15 cellular contexts compared by ENCODE assay signal in genomic region chr1:28266920-28267322, GRCh38. TPM values are rescaled to one million over a fixed set of nuclear protein-coding genes. Genes with fewer than 3 reads are reported as not detected.
A peak's percentile ranks its signal among the peaks of the same experiment; 100 is the strongest.
DNase-seq lines count a peak whose midpoint lies in the region; ATAC-seq and TF ChIP-seq lines count a peak whose summit lies in the region.
"Had no signal": no experiment of that assay in that cellular context is flagged by ENCODE, and none has a peak within 500 bp of the region (broad histone marks: within the 10 kb centered on the region; RNA-seq: fewer than 3 reads in every experiment).

No MANE protein-coding gene starts in this region.

- ATAC-seq in left cardiac atrium: peak; percentile 55 to 60
- peak; percentile 14 for ATAC-seq in left lung
- ATAC-seq in upper lobe of right lung: peak; percentile 22
- no peak for ATAC-seq in activated naive CD4-positive, alpha-beta T cell treated with anti-CD3 and anti-CD28 coated beads, Interleukin-2, amount 50 U/mL, for 72 hours
- ATAC-seq in HG03571 (IDR thresholded peaks at IDR 0.05; ENCODE audit: unreplicated experiment): no peak
- ATAC-seq: stimulated activated naive B cell treated with anti-CD40 and anti-IgM and Interleukin-4, amounts not matched to agents 10 μg/mL and 1 μg/mL and 100 μg/mL, for 72 hours had no signal

- intact Hi-C loops in left cardiac atrium (cut with DNase I): loop anchor here in 1 of 2 donors (10.0 kb wide), 1 partner anchor 48 kb away; no protein-coding TSS in a partner anchor
- intact Hi-C loops in left lung (cut with DNase I): loop anchor here in 1 of 2 donors (10.0 kb wide), 1 partner anchor 58 kb away; the partner anchor contains the start of gene MED18
- intact Hi-C loops in upper lobe of right lung (cut with DNase I): no loop called here

- H3K27ac ChIP-seq in right atrium auricular region: no peak overlapping the region
- no peak overlapping the region for H3K27ac ChIP-seq in left lung
- H3K27ac ChIP-seq in upper lobe of right lung: no peak overlapping the region
- H3K27ac ChIP-seq: coronary artery had no signal

- DNase-seq in left cardiac atrium (no peak), right atrium auricular region (ENCODE audit: low spot score) (no peak), left lung (no peak), upper lobe of right lung (no peak)
- DNase-seq in activated naive CD4-positive, alpha-beta T cell treated with anti-CD3 and anti-CD28 coated beads, Interleukin-2, amount 50 U/mL, for 72 hours (ENCODE audit: low spot score in 2 of 2): no peak
- DNase-seq: activated CD4-positive, CD25-positive, alpha-beta regulatory T cell treated with anti-CD3 and anti-CD28 coated beads, Interleukin-2, amount 50 U/mL, for 72 hours; activated gamma-delta T cell treated with Interleukin-2 at 50 U/mL for 16 hours; NCI-H1436 treated with DMSO at 0.1 percent for 48 hours; NCI-H2227 treated with DMSO at 0.1 percent for 48 hours; SHP77; small intestine; stimulated activated naive B cell treated with anti-CD40 and anti-IgM and Interleukin-4, amounts not matched to agents 10 μg/mL and 1 μg/mL and 100 μg/mL, for 72 hours; T-helper 2 cell had no signal

- H3K4me1 ChIP-seq in right atrium auricular region (peaks cover 0 to 21% of the 10 kb centered on the region in 2 donors), left lung (peaks cover 3 to 35% of the 10 kb centered on the region in 2 donors), upper lobe of right lung (peaks cover 22% of the 10 kb centered on the region)

- no peak overlapping the region for H3K4me3 ChIP-seq in right atrium auricular region
- H3K4me3 ChIP-seq in left lung: no peak overlapping the region
- no peak overlapping the region for H3K4me3 ChIP-seq in upper lobe of right lung
- H3K4me3 ChIP-seq: coronary artery had no signal

- H3K9me3 Mint-ChIP-seq in activated naive CD4-positive, alpha-beta T cell treated with anti-CD3 and anti-CD28 coated beads, Interleukin-2, amount 50 U/mL, for 72 hours: no peaks in the 10 kb centered on the region
- H3K9me3 Mint-ChIP-seq: stimulated activated naive B cell treated with anti-CD40 and anti-IgM and Interleukin-4, amounts not matched to agents 10 μg/mL and 1 μg/mL and 100 μg/mL, for 72 hours had no signal

- no peaks in the 10 kb centered on the region for H3K27me3 ChIP-seq in right atrium auricular region
- H3K27me3 ChIP-seq in left lung: no peaks in the 10 kb centered on the region
- H3K27me3 ChIP-seq in upper lobe of right lung: no peaks in the 10 kb centered on the region

- no peaks in the 10 kb centered on the region for H3K36me3 ChIP-seq in right atrium auricular region
- H3K36me3 ChIP-seq in left lung: peaks cover 0 to 24% of the 10 kb centered on the region in 2 donors
- H3K36me3 ChIP-seq in upper lobe of right lung: peaks cover 22% of the 10 kb centered on the region

- no peak overlapping the region for H3K27ac Mint-ChIP-seq in activated naive CD4-positive, alpha-beta T cell treated with anti-CD3 and anti-CD28 coated beads, Interleukin-2, amount 50 U/mL, for 72 hours
- H3K27ac Mint-ChIP-seq: stimulated activated naive B cell treated with anti-CD40 and anti-IgM and Interleukin-4, amounts not matched to agents 10 μg/mL and 1 μg/mL and 100 μg/mL, for 72 hours had no signal

- no peaks in the 10 kb centered on the region for H3K9me3 ChIP-seq in right atrium auricular region
- H3K9me3 ChIP-seq in left lung: no peaks in the 10 kb centered on the region
- no peaks in the 10 kb centered on the region for H3K9me3 ChIP-seq in upper lobe of right lung

- TF ChIP-seq CTCF in right atrium auricular region (IDR thresholded peaks at IDR 0.05) (no peak), left lung (IDR thresholded peaks at IDR 0.05) (no peak), upper lobe of right lung (IDR thresholded peaks at IDR 0.05) (no peak)

- no peaks in the 10 kb centered on the region for H3K36me3 Mint-ChIP-seq in activated naive CD4-positive, alpha-beta T cell treated with anti-CD3 and anti-CD28 coated beads, Interleukin-2, amount 50 U/mL, for 72 hours

RNA-seq across cellular contexts. Expression of gene SESN2, which starts 7.6 kb away (rescaled TPM):
- total RNA-seq in left cardiac atrium (1 to 10 TPM; 4.4 to 4.5 TPM), right atrium auricular region (1 to 10 TPM; 4.1 to 8.9 TPM), left lung (10 to 100 TPM; 14.6 to 17.6 TPM), upper lobe of right lung (15.6 TPM)
- 10 to 100 TPM; 16.7 to 38.7 TPM for total RNA-seq in activated naive CD4-positive, alpha-beta T cell treated with anti-CD3 and anti-CD28 coated beads, Interleukin-2, amount 50 U/mL, for 72 hours

RNA-seq across cellular contexts. Expression of gene ATP5IF1, which starts 31.0 kb away (rescaled TPM):
- total RNA-seq in left cardiac atrium (100 to 1,000 TPM; 241 to 296 TPM), right atrium auricular region (100 to 1,000 TPM; 472 to 881 TPM), left lung (100 to 1,000 TPM in 1 of 2 donors, 10 to 100 TPM in 1; 97.5 to 150 TPM), upper lobe of right lung (87.2 TPM)
- total RNA-seq in activated naive CD4-positive, alpha-beta T cell treated with anti-CD3 and anti-CD28 coated beads, Interleukin-2, amount 50 U/mL, for 72 hours: 100 to 1,000 TPM; 125 to 195 TPM

RNA-seq across cellular contexts. Expression of gene DNAJC8, which starts 34.1 kb away (rescaled TPM):
- total RNA-seq in left cardiac atrium (10 to 100 TPM; 59.6 to 62.1 TPM), right atrium auricular region (10 to 100 TPM; 45.8 to 55.3 TPM), left lung (10 to 100 TPM; 65.2 to 74.3 TPM), upper lobe of right lung (65.4 TPM)
- 100 to 1,000 TPM in 1 of 2 donors, 10 to 100 TPM in 1; 95.4 to 103 TPM for total RNA-seq in activated naive CD4-positive, alpha-beta T cell treated with anti-CD3 and anti-CD28 coated beads, Interleukin-2, amount 50 U/mL, for 72 hours

Comparison
In these comparisons a context has a peak if more than half of its experiments do, and no peak if none do; other contexts are left out.
1. ATAC-seq: peak in left cardiac atrium (2 of 2), left lung (single experiment) and upper lobe of right lung (single experiment); none in activated naive CD4-positive, alpha-beta T cell treated with anti-CD3 and anti-CD28 coated beads, Interleukin-2, amount 50 U/mL, for 72 hours (0 of 2) and HG03571 (single experiment).